ENCODE assay signal across 17 cellular contexts in genomic region chr5:81121273-81121672, GRCh38.
DNase-seq lines count a peak whose midpoint lies in the region; ATAC-seq and TF ChIP-seq lines count a peak whose summit lies in the region.
"Had no signal": no experiment of that assay in that cellular context is flagged by ENCODE, and none has a peak within 500 bp of the region (broad histone marks: within the 10 kb centered on the region; RNA-seq: fewer than 3 reads in every experiment).

No MANE protein-coding gene starts in this region.

- no peak for TF ChIP-seq POLR2A in transverse colon (IDR thresholded peaks at IDR 0.05)

- in situ Hi-C loops in transverse colon (cut with MboI; ENCODE audit: low pct_ligation_motif_present in 1 of 4, low pct_unique_long_range_greater_than_20kb in 1 of 4, low sequenced_read_pairs in 3 of 4), result no loop called here

- DNase-seq in A673 (ENCODE audit: low spot score) (no peak), left colon (no peak), Right ventricle myocardium superior (no peak), pons (ENCODE audit: low spot score) (no peak), transverse colon (no peak)
- no peak for DNase-seq in naive thymus-derived CD8-positive, alpha-beta T cell
- DNase-seq in activated naive CD4-positive, alpha-beta T cell treated with anti-CD3 and anti-CD28 coated beads, Interleukin-2, amount 50 U/mL, for 16 hours, result no peak
- DNase-seq: BE2C; Caco-2; CD8-positive, alpha-beta memory T cell; DND-41; GDM1; HCEC 1CT; HFFc6 had no signal

- no peak for TF ChIP-seq CTCF in A673 (conservative IDR thresholded peaks at IDR 0.05; ENCODE audit: low read depth, low read length)
- TF ChIP-seq CTCF in transverse colon (IDR thresholded peaks at IDR 0.05), result no peak

- no peaks in the 10 kb centered on the region for H3K9me3 ChIP-seq in A673 (ENCODE audit: low read depth, low read length, poor library complexity, severe bottlenecking)
- no peaks in the 10 kb centered on the region for H3K9me3 ChIP-seq in transverse colon
- H3K9me3 ChIP-seq: BE2C, Caco-2 had no signal

- intact Hi-C loops in A673 (cut with micrococcal nuclease; ENCODE audit: unreplicated experiment) (no loop called here), left colon (cut with DNase I, micrococcal nuclease) (no loop called here), Right ventricle myocardium superior (cut with DNase I) (no loop called here), transverse colon (cut with DNase I; ENCODE audit: low total_unique reads) (no loop called here)

- no peak overlapping the region for H3K4me3 Mint-ChIP-seq in activated T-helper 17 cell treated with anti-CD3 and anti-CD28 coated beads, Interleukin-2, amount 50 U/mL, for 72 hours
- H3K4me3 Mint-ChIP-seq in naive thymus-derived CD8-positive, alpha-beta T cell, result peak overlapping the region in 2 of 10 donors; percentile 2 to 51
- H3K4me3 Mint-ChIP-seq: CD8-positive, alpha-beta memory T cell; HFFc6; IgD-negative memory B cell had no signal

- no peak for TF ChIP-seq EP300 in transverse colon (IDR thresholded peaks at IDR 0.05; ENCODE audit: low read depth)

- POLR2A ChIA-PET in A673 (lab: Charles Lee; ENCODE audit: low non-redundant PET), result no interaction called here
- POLR2A ChIA-PET in naive thymus-derived CD8-positive, alpha-beta T cell (lab: Charles Lee), result no interaction called here

- no TSS peak for BruUV-seq in A673 (replicated peaks; lab: Mats Ljungman, UMichigan)

- H3K27me3 ChIP-seq in A673 (replicated peaks; ENCODE audit: insufficient read depth, low read depth, low read length, poor library complexity) (no peaks in the 10 kb centered on the region), transverse colon (no peaks in the 10 kb centered on the region)
- H3K27me3 ChIP-seq: BE2C had no signal

- H3K36me3 ChIP-seq in A673 (ENCODE audit: insufficient read depth, low read length, poor library complexity, severe bottlenecking), result no peaks in the 10 kb centered on the region
- no peaks in the 10 kb centered on the region for H3K36me3 ChIP-seq in transverse colon
- H3K36me3 ChIP-seq: BE2C had no signal

- peaks cover 25% of the 10 kb centered on the region for H3K4me1 ChIP-seq in A673 (ENCODE audit: insufficient read depth, low read length, poor library complexity, severe bottlenecking)
- H3K4me1 ChIP-seq in transverse colon, result no peaks in the 10 kb centered on the region
- H3K4me1 ChIP-seq: BE2C, Caco-2 had no signal

- no peak for ATAC-seq in activated T-helper 17 cell treated with anti-CD3 and anti-CD28 coated beads, Interleukin-2, amount 50 U/mL, for 72 hours (replicated peaks)
- peak; percentile 40 for ATAC-seq in left colon
- ATAC-seq in naive thymus-derived CD8-positive, alpha-beta T cell, result no peak
- ATAC-seq in Right ventricle myocardium superior (ENCODE audit: poor library complexity), result no peak

- H3K4me3 ChIP-seq in A673 (ENCODE audit: low read depth, low read length, poor library complexity, severe bottlenecking) (no peak overlapping the region), transverse colon (no peak overlapping the region)

- peaks cover 15% of the 10 kb centered on the region for H3K4me1 Mint-ChIP-seq in activated T-helper 17 cell treated with anti-CD3 and anti-CD28 coated beads, Interleukin-2, amount 50 U/mL, for 72 hours
- peaks cover 14 to 50% (median 24%) of the 10 kb centered on the region in 4 donors for H3K4me1 Mint-ChIP-seq in naive thymus-derived CD8-positive, alpha-beta T cell
- H3K4me1 Mint-ChIP-seq: IgD-negative memory B cell had no signal

- no peaks in the 10 kb centered on the region for H3K27me3 Mint-ChIP-seq in activated T-helper 17 cell treated with anti-CD3 and anti-CD28 coated beads, Interleukin-2, amount 50 U/mL, for 72 hours
- no peaks in the 10 kb centered on the region for H3K27me3 Mint-ChIP-seq in naive thymus-derived CD8-positive, alpha-beta T cell
- H3K27me3 Mint-ChIP-seq: CD8-positive, alpha-beta memory T cell had no signal

- H3K27ac ChIP-seq in A673 (ENCODE audit: low read depth, low read length, poor library complexity, severe bottlenecking) (peak overlapping the region; percentile 67), transverse colon (no peak overlapping the region)
- H3K27ac ChIP-seq: C4-2B had no signal

- H3K36me3 Mint-ChIP-seq in activated T-helper 17 cell treated with anti-CD3 and anti-CD28 coated beads, Interleukin-2, amount 50 U/mL, for 72 hours (ENCODE audit: low read depth), result peaks cover 71% of the 10 kb centered on the region
- peaks cover 27 to 89% (median 65%) of the 10 kb centered on the region in 3 donors for H3K36me3 Mint-ChIP-seq in naive thymus-derived CD8-positive, alpha-beta T cell

- H3K27ac Mint-ChIP-seq in activated T-helper 17 cell treated with anti-CD3 and anti-CD28 coated beads, Interleukin-2, amount 50 U/mL, for 72 hours, result peak overlapping the region; percentile 60
- peak overlapping the region in 7 of 10 donors; percentile 18 to 72 (median 35) for H3K27ac Mint-ChIP-seq in naive thymus-derived CD8-positive, alpha-beta T cell
- H3K27ac Mint-ChIP-seq: HFFc6, IgD-negative memory B cell had no signal

- CTCF ChIA-PET in A673 (lab: Charles Lee), result no interaction called here

- 47 to 61% methylated on average over 5 of the region's 5 CpGs for WGBS in transverse colon (ENCODE audit: low coverage in 1 of 2), 2 donors

- no peaks in the 10 kb centered on the region for H3K9me3 Mint-ChIP-seq in activated T-helper 17 cell treated with anti-CD3 and anti-CD28 coated beads, Interleukin-2, amount 50 U/mL, for 72 hours
- H3K9me3 Mint-ChIP-seq in naive thymus-derived CD8-positive, alpha-beta T cell, result peaks cover 0 to 3% (median 0%) of the 10 kb centered on the region in 9 donors
- H3K9me3 Mint-ChIP-seq: CD8-positive, alpha-beta memory T cell; HFFc6; IgD-negative memory B cell had no signal
